15 cellular contexts compared by ENCODE assay signal in genomic region chr17:79803421-79803996, GRCh38. TPM values are rescaled to one million over a fixed set of nuclear protein-coding genes. Genes with fewer than 3 reads are reported as not detected.
A peak's percentile ranks its signal among the peaks of the same experiment; 100 is the strongest.
DNase-seq lines count a peak whose midpoint lies in the region; ATAC-seq lines count a peak whose summit lies in the region.
"Had no signal": no experiment of that assay in that cellular context is flagged by ENCODE, and none has a peak within 500 bp of the region (broad histone marks: within the 10 kb centered on the region; RNA-seq: fewer than 3 reads in every experiment).

No MANE protein-coding gene starts in this region.

- H3K4me1 ChIP-seq in trophoblast cell (ENCODE audit: control insufficient read depth in 1 of 2, insufficient read depth in 2 of 2, low read length in 2 of 2): peaks cover 5 to 14% of the 10 kb centered on the region in 2 experiments

- H3K4me3 ChIP-seq in trophoblast cell (ENCODE audit: low read depth, low read length): no peak overlapping the region

- H3K14ac ChIP-seq in trophoblast cell (ENCODE audit: low read length): no peak overlapping the region

- H3K4me3 Mint-ChIP-seq in activated naive CD8-positive, alpha-beta T cell: peak overlapping the region; percentile 49
- H3K4me3 Mint-ChIP-seq in activated naive CD8-positive, alpha-beta T cell treated with anti-CD3 and anti-CD28 coated beads, Interleukin-2, amount 50 U/mL, for 24 hours: no peak overlapping the region
- peak overlapping the region; percentile 22 for H3K4me3 Mint-ChIP-seq in dendritic cell treated with granulocyte-macrophage colony-stimulating factor and Interleukin-4, amounts not matched to agents 40 ng/mL and 50 ng/mL, for 4 days
- H3K4me3 Mint-ChIP-seq in stimulated activated naive B cell treated with anti-CD40 and anti-IgM and Interleukin-4, amounts not matched to agents 10 μg/mL and 1 μg/mL and 100 μg/mL, for 72 hours: peak overlapping the region; percentile 35 to 60

- ATAC-seq in activated naive CD8-positive, alpha-beta T cell treated with anti-CD3 and anti-CD28 coated beads, Interleukin-2, amount 50 U/mL, for 24 hours: no peak
- no peak for ATAC-seq in stimulated activated naive B cell treated with anti-CD40 and anti-IgM and Interleukin-4, amounts not matched to agents 10 μg/mL and 1 μg/mL and 100 μg/mL, for 72 hours (replicated peaks)
- ATAC-seq: heart left ventricle, Right ventricle myocardium inferior had no signal

- no peak overlapping the region for H2AFZ ChIP-seq in trophoblast cell (ENCODE audit: insufficient read depth, low read length, poor library complexity)

- H3K36me3 ChIP-seq in trophoblast cell (ENCODE audit: control insufficient read depth in 1 of 2, insufficient read depth in 2 of 2, low read length in 2 of 2): no peaks in the 10 kb centered on the region
- H3K36me3 ChIP-seq: heart left ventricle had no signal

- peaks cover 99% of the 10 kb centered on the region for H3K27me3 ChIP-seq in trophoblast cell (ENCODE audit: insufficient read depth, low read length)

- H3K9me3 Mint-ChIP-seq in activated naive CD8-positive, alpha-beta T cell (ENCODE audit: low read depth): no peaks in the 10 kb centered on the region
- no peaks in the 10 kb centered on the region for H3K9me3 Mint-ChIP-seq in activated naive CD8-positive, alpha-beta T cell treated with anti-CD3 and anti-CD28 coated beads, Interleukin-2, amount 50 U/mL, for 24 hours
- no peaks in the 10 kb centered on the region for H3K9me3 Mint-ChIP-seq in dendritic cell treated with granulocyte-macrophage colony-stimulating factor and Interleukin-4, amounts not matched to agents 40 ng/mL and 50 ng/mL, for 4 days
- peaks cover 0 to 20% of the 10 kb centered on the region in 2 donors for H3K9me3 Mint-ChIP-seq in stimulated activated naive B cell treated with anti-CD40 and anti-IgM and Interleukin-4, amounts not matched to agents 10 μg/mL and 1 μg/mL and 100 μg/mL, for 72 hours
- H3K9me3 Mint-ChIP-seq: activated CD4-positive, alpha-beta memory T cell treated with anti-CD3 and anti-CD28 coated beads for 36 hours had no signal

- no peaks in the 10 kb centered on the region for H3K36me3 Mint-ChIP-seq in activated naive CD8-positive, alpha-beta T cell
- peaks cover 2% of the 10 kb centered on the region for H3K36me3 Mint-ChIP-seq in activated naive CD8-positive, alpha-beta T cell treated with anti-CD3 and anti-CD28 coated beads, Interleukin-2, amount 50 U/mL, for 24 hours (ENCODE audit: low read depth)
- no peaks in the 10 kb centered on the region for H3K36me3 Mint-ChIP-seq in dendritic cell treated with granulocyte-macrophage colony-stimulating factor and Interleukin-4, amounts not matched to agents 40 ng/mL and 50 ng/mL, for 4 days (ENCODE audit: low read depth)
- H3K36me3 Mint-ChIP-seq in stimulated activated naive B cell treated with anti-CD40 and anti-IgM and Interleukin-4, amounts not matched to agents 10 μg/mL and 1 μg/mL and 100 μg/mL, for 72 hours: peaks cover 13 to 20% of the 10 kb centered on the region in 2 donors

- H3K27me3 Mint-ChIP-seq in activated naive CD8-positive, alpha-beta T cell: peaks cover 43% of the 10 kb centered on the region
- H3K27me3 Mint-ChIP-seq in activated naive CD8-positive, alpha-beta T cell treated with anti-CD3 and anti-CD28 coated beads, Interleukin-2, amount 50 U/mL, for 24 hours: peaks cover 78% of the 10 kb centered on the region
- peaks cover 98% of the 10 kb centered on the region for H3K27me3 Mint-ChIP-seq in dendritic cell treated with granulocyte-macrophage colony-stimulating factor and Interleukin-4, amounts not matched to agents 40 ng/mL and 50 ng/mL, for 4 days
- peaks cover 64 to 85% of the 10 kb centered on the region in 2 donors for H3K27me3 Mint-ChIP-seq in stimulated activated naive B cell treated with anti-CD40 and anti-IgM and Interleukin-4, amounts not matched to agents 10 μg/mL and 1 μg/mL and 100 μg/mL, for 72 hours

- no peak overlapping the region for H3K23ac ChIP-seq in trophoblast cell (ENCODE audit: low read length)

- H4K91ac ChIP-seq in trophoblast cell (ENCODE audit: low read depth, low read length): no peak overlapping the region

- WGBS in trophoblast cell (ENCODE audit: extremely low coverage, insufficient coverage, insufficient read length): no CpG with 5 or more reads among the region's 31 CpGs

- no peak overlapping the region for H4K12ac ChIP-seq in trophoblast cell (ENCODE audit: low read depth, low read length)

- peaks cover 46% of the 10 kb centered on the region for H3K4me1 Mint-ChIP-seq in activated naive CD8-positive, alpha-beta T cell (ENCODE audit: low read depth)
- H3K4me1 Mint-ChIP-seq in activated naive CD8-positive, alpha-beta T cell treated with anti-CD3 and anti-CD28 coated beads, Interleukin-2, amount 50 U/mL, for 24 hours: peaks cover 64% of the 10 kb centered on the region
- H3K4me1 Mint-ChIP-seq in dendritic cell treated with granulocyte-macrophage colony-stimulating factor and Interleukin-4, amounts not matched to agents 40 ng/mL and 50 ng/mL, for 4 days (ENCODE audit: low read depth): peaks cover 80% of the 10 kb centered on the region
- peaks cover 43 to 62% of the 10 kb centered on the region in 2 donors for H3K4me1 Mint-ChIP-seq in stimulated activated naive B cell treated with anti-CD40 and anti-IgM and Interleukin-4, amounts not matched to agents 10 μg/mL and 1 μg/mL and 100 μg/mL, for 72 hours

- intact Hi-C loops in dendritic cell treated with granulocyte-macrophage colony-stimulating factor and Interleukin-4, amounts not matched to agents 40 ng/mL and 50 ng/mL, for 4 days (cut with micrococcal nuclease): no loop called here

- no peak overlapping the region for H4K8ac ChIP-seq in trophoblast cell (ENCODE audit: low read depth, low read length)

- H2AK5ac ChIP-seq in trophoblast cell (ENCODE audit: low read length): no peak overlapping the region

- no peak overlapping the region for H2BK5ac ChIP-seq in trophoblast cell (ENCODE audit: low read depth, low read length, poor library complexity)

- H3K18ac ChIP-seq in trophoblast cell (ENCODE audit: low read length): no peak overlapping the region

- no peak overlapping the region for H3K27ac ChIP-seq in trophoblast cell (ENCODE audit: low read depth, low read length)
- H3K27ac ChIP-seq: heart left ventricle had no signal

- H3K79me2 ChIP-seq in trophoblast cell (ENCODE audit: control insufficient read depth, insufficient read depth, low read length, poor library complexity): no peaks in the 10 kb centered on the region

- H2BK120ac ChIP-seq in trophoblast cell (ENCODE audit: insufficient read depth, low read length, poor library complexity): no peak overlapping the region

- no peaks in the 10 kb centered on the region for H3K79me1 ChIP-seq in trophoblast cell (ENCODE audit: low read length)

- H3K4me2 ChIP-seq in trophoblast cell (ENCODE audit: low read length): no peak overlapping the region

- peaks cover 20% of the 10 kb centered on the region for H3K9me3 ChIP-seq in trophoblast cell (ENCODE audit: insufficient read depth, low read depth, low read length)
- H3K9me3 ChIP-seq: heart left ventricle had no signal

- no peak overlapping the region for H2BK12ac ChIP-seq in trophoblast cell (ENCODE audit: low read length)

- DNase-seq in activated naive CD8-positive, alpha-beta T cell treated with anti-CD3 and anti-CD28 coated beads, Interleukin-2, amount 50 U/mL, for 24 hours: no peak
- DNase-seq in NOMO-1 (lab: John Stamatoyannopoulos, UW; ENCODE audit: unreplicated experiment in 2 of 2) (peak; percentile 61 to 64), NCI-H2107 (lab: John Stamatoyannopoulos, UW) (no peak), trophoblast cell (no peak), SW480 (ENCODE audit: low spot score) (no peak)
- DNase-seq in stimulated activated naive B cell treated with anti-CD40 and anti-IgM and Interleukin-4, amounts not matched to agents 10 μg/mL and 1 μg/mL and 100 μg/mL, for 72 hours: no peak
- DNase-seq: aorta, GOT3, heart left ventricle, mesenchymal stem cell had no signal

- H3K4ac ChIP-seq in trophoblast cell (ENCODE audit: low read depth, low read length): no peak overlapping the region

- H3K27ac Mint-ChIP-seq in activated naive CD8-positive, alpha-beta T cell: no peak overlapping the region
- H3K27ac Mint-ChIP-seq in activated naive CD8-positive, alpha-beta T cell treated with anti-CD3 and anti-CD28 coated beads, Interleukin-2, amount 50 U/mL, for 24 hours: no peak overlapping the region
- H3K27ac Mint-ChIP-seq in dendritic cell treated with granulocyte-macrophage colony-stimulating factor and Interleukin-4, amounts not matched to agents 40 ng/mL and 50 ng/mL, for 4 days: peak overlapping the region; percentile 40
- H3K27ac Mint-ChIP-seq in stimulated activated naive B cell treated with anti-CD40 and anti-IgM and Interleukin-4, amounts not matched to agents 10 μg/mL and 1 μg/mL and 100 μg/mL, for 72 hours: peak overlapping the region; percentile 90

- H3K9ac ChIP-seq in trophoblast cell (ENCODE audit: low read length): no peak overlapping the region

RNA-seq across cellular contexts. Expression of gene CBX8, which starts 6.6 kb away (rescaled TPM):
- polyA plus RNA-seq in trophoblast cell (2013): 1.2 and 1.5 TPM in 2 replicates

RNA-seq across cellular contexts. Expression of gene CBX2, which starts 25.6 kb away (rescaled TPM):
- 11.0 and 11.7 TPM in 2 replicates for polyA plus RNA-seq in trophoblast cell (2013)
- polyA plus RNA-seq: aorta; CD4-positive, alpha-beta memory T cell had no signal

RNA-seq across cellular contexts. Expression of gene CBX4, which starts 35.7 kb away (rescaled TPM):
- polyA plus RNA-seq in trophoblast cell (2013): 17.8 and 20.5 TPM in 2 replicates

Comparison
In these comparisons a context has a peak if more than half of its experiments do, and no peak if none do; other contexts are left out.
1. H3K27ac Mint-ChIP-seq: peak in dendritic cell treated with granulocyte-macrophage colony-stimulating factor and Interleukin-4, amounts not matched to agents 40 ng/mL and 50 ng/mL, for 4 days (single experiment) and stimulated activated naive B cell treated with anti-CD40 and anti-IgM and Interleukin-4, amounts not matched to agents 10 μg/mL and 1 μg/mL and 100 μg/mL, for 72 hours (single experiment); none in activated naive CD8-positive, alpha-beta T cell (single experiment) and activated naive CD8-positive, alpha-beta T cell treated with anti-CD3 and anti-CD28 coated beads, Interleukin-2, amount 50 U/mL, for 24 hours (single experiment).
2. DNase-seq: peak in NOMO-1 (2 of 2); none in activated naive CD8-positive, alpha-beta T cell treated with anti-CD3 and anti-CD28 coated beads, Interleukin-2, amount 50 U/mL, for 24 hours (single experiment), stimulated activated naive B cell treated with anti-CD40 and anti-IgM and Interleukin-4, amounts not matched to agents 10 μg/mL and 1 μg/mL and 100 μg/mL, for 72 hours (single experiment), NCI-H2107 (single experiment), trophoblast cell (0 of 2) and SW480 (single experiment).